ENCODE assay signal across 10 cellular contexts in genomic region chr12:104121001-104121400, GRCh38. TPM values are rescaled to one million over a fixed set of nuclear protein-coding genes. Genes with fewer than 3 reads are reported as not detected.
DNase-seq lines count a peak whose midpoint lies in the region; ATAC-seq and TF ChIP-seq lines count a peak whose summit lies in the region.
"Had no signal": no experiment of that assay in that cellular context is flagged by ENCODE, and none has a peak within 500 bp of the region (broad histone marks: within the 10 kb centered on the region; RNA-seq: fewer than 3 reads in every experiment).

No MANE protein-coding gene starts in this region.

- no peaks in the 10 kb centered on the region for H3K79me2 ChIP-seq in ACC112 (ENCODE audit: control insufficient read depth, insufficient read depth, low read length, unreplicated experiment)
- no peaks in the 10 kb centered on the region for H3K79me2 ChIP-seq in mammary epithelial cell (ENCODE audit: insufficient read depth, low read length)

- H3K27me3 ChIP-seq in ACC112 (ENCODE audit: insufficient read depth, low read length) = no peaks in the 10 kb centered on the region
- H3K27me3 ChIP-seq in mammary epithelial cell (ENCODE audit: insufficient read depth, low read length) = no peaks in the 10 kb centered on the region
- H3K27me3 ChIP-seq in gastroesophageal sphincter = no peaks in the 10 kb centered on the region

- TF ChIP-seq EP300 in gastroesophageal sphincter (IDR thresholded peaks at IDR 0.05) = no peak

- H3K27ac ChIP-seq in ACC112 (ENCODE audit: low read depth, low read length) (peak overlapping the region; percentile 51), mammary epithelial cell (ENCODE audit: insufficient read depth, low read depth, low read length) (no peak overlapping the region), gastroesophageal sphincter (peak overlapping the region in 1 of 4 donors; percentile 4)

- CTCF ChIA-PET in mammary epithelial cell (lab: Charles Lee; ENCODE audit: low non-redundant PET) = interaction anchor here (0.6 kb wide), 2 partner anchors 12 to 63 kb away, joined by 3 read pairs; no protein-coding TSS in a partner anchor

- in situ Hi-C loops in mammary epithelial cell (cut with MboI; ENCODE audit: low sequenced_read_pairs in 2 of 2) = no loop called here

- no peak overlapping the region for H3K4me3 ChIP-seq in ACC112 (ENCODE audit: low read depth, low read length)
- no peak overlapping the region for H3K4me3 ChIP-seq in mammary epithelial cell (replicated peaks in 1 of 3; ENCODE audit: insufficient read depth in 1 of 3, low read depth in 2 of 3, low read length in 3 of 3)
- H3K4me3 ChIP-seq in gastroesophageal sphincter = no peak overlapping the region

- H3K36me3 ChIP-seq in ACC112 (ENCODE audit: insufficient read depth, low read length) = peaks cover 26% of the 10 kb centered on the region
- peaks cover 15% of the 10 kb centered on the region for H3K36me3 ChIP-seq in mammary epithelial cell (ENCODE audit: insufficient read depth, low read length)
- H3K36me3 ChIP-seq in gastroesophageal sphincter = peaks cover 4 to 79% of the 10 kb centered on the region in 2 donors

- H3K4me1 ChIP-seq in ACC112 (ENCODE audit: control insufficient read depth, insufficient read depth, low read length, unreplicated experiment) = peaks cover 11% of the 10 kb centered on the region
- no peaks in the 10 kb centered on the region for H3K4me1 ChIP-seq in mammary epithelial cell (ENCODE audit: insufficient read depth, low read length)
- H3K4me1 ChIP-seq in gastroesophageal sphincter = peaks cover 3 to 30% (median 4%) of the 10 kb centered on the region in 3 donors

- no peaks in the 10 kb centered on the region for H4K20me1 ChIP-seq in mammary epithelial cell (ENCODE audit: insufficient read depth, low read length)

- H3K9ac ChIP-seq in mammary epithelial cell (ENCODE audit: insufficient read depth, low read length) = no peak overlapping the region

- ATAC-seq in gastroesophageal sphincter = no peak

- no peak for TF ChIP-seq POLR2A in gastroesophageal sphincter (IDR thresholded peaks at IDR 0.05)

- H3K4me2 ChIP-seq in mammary epithelial cell (ENCODE audit: insufficient read depth, low read depth, low read length) = peak overlapping the region; percentile 35

- intact Hi-C loops in mammary epithelial cell (cut with micrococcal nuclease) = loop anchor here (1.0 kb wide), 1 partner anchor 47 kb away; no protein-coding TSS in a partner anchor

- H3K9me3 ChIP-seq in mammary epithelial cell (replicated peaks; ENCODE audit: insufficient read depth, low read length) (no peaks in the 10 kb centered on the region), gastroesophageal sphincter (no peaks in the 10 kb centered on the region)

- peak; percentile 61 for DNase-seq in HS-5 (ENCODE audit: low read depth)
- peak; percentile 26 for DNase-seq in mammary epithelial cell
- peak; percentile 81 for DNase-seq in kidney tubule cell (ENCODE audit: low spot score)
- no peak for DNase-seq in GM10266 (ENCODE audit: extremely low spot score)
- no peak for DNase-seq in NCI-H2081 treated with DMSO at 0.1 percent for 48 hours (lab: John Stamatoyannopoulos, UW)
- no peak for DNase-seq in stimulated activated CD4-positive, alpha-beta T cell treated with anti-CD3 and anti-CD28 coated beads, Interleukin-2, amount 100 ng/mL, for 48 hours
- DNase-seq: aorta, NCI-H1092 had no signal

- H2AFZ ChIP-seq in ACC112 (ENCODE audit: low read length, unreplicated experiment) (no peak overlapping the region), mammary epithelial cell (ENCODE audit: low read depth, low read length) (no peak overlapping the region)

- BruUV-seq in mammary epithelial cell (replicated peaks; lab: Mats Ljungman, UMichigan) = no TSS peak

- TF ChIP-seq CTCF in mammary epithelial cell (conservative IDR thresholded peaks at IDR 0.05 in 1 of 2, IDR thresholded peaks at IDR 0.05 in 1 of 2; ENCODE audit: extremely low read depth in 1 of 2, insufficient read depth in 1 of 2, low read depth in 1 of 2, low read length in 2 of 2) = no peak
- TF ChIP-seq CTCF in gastroesophageal sphincter (IDR thresholded peaks at IDR 0.05) = no peak
- TF ChIP-seq CTCF in GM10266 (IDR thresholded peaks at IDR 0.05; ENCODE audit: control insufficient read depth, insufficient read depth, low read depth, missing control alignments) = no peak

- dilution Hi-C loops in mammary epithelial cell (cut with HindIII; ENCODE audit: low sequenced_read_pairs) = loop anchor here (10.0 kb wide), 1 partner anchor 346 kb away; no protein-coding TSS in a partner anchor

RNA-seq across cellular contexts. Expression of gene NFYB, which starts 17.0 kb away (rescaled TPM):
- total RNA-seq in mammary epithelial cell = 10 to 100 TPM; 15.0 to 16.3 TPM
- polyA plus RNA-seq in mammary epithelial cell = 9.1 TPM
- not detected for polyA minus RNA-seq in mammary epithelial cell
- 100 to 1,000 TPM in 1 of 4 donors, 10 to 100 TPM in 3; 63.7 to 112 (median 78.7) TPM for total RNA-seq in gastroesophageal sphincter

RNA-seq across cellular contexts. Expression of gene HCFC2, which starts 56.7 kb away (rescaled TPM):
- total RNA-seq in mammary epithelial cell (10 to 100 TPM; 11.2 to 17.0 TPM), gastroesophageal sphincter (10 to 100 TPM; 29.0 to 54.5 (median 36.1) TPM)
- polyA plus RNA-seq in mammary epithelial cell = 4.6 TPM
- 7.2 TPM for polyA minus RNA-seq in mammary epithelial cell

Comparison
In these comparisons a context has a peak if more than half of its experiments do, and no peak if none do; other contexts are left out.
1. DNase-seq: peak in HS-5 (single experiment), mammary epithelial cell (single experiment) and kidney tubule cell (single experiment); none in GM10266 (single experiment), NCI-H2081 treated with DMSO at 0.1 percent for 48 hours (single experiment) and stimulated activated CD4-positive, alpha-beta T cell treated with anti-CD3 and anti-CD28 coated beads, Interleukin-2, amount 100 ng/mL, for 48 hours (0 of 2).